ENCODE assay signal across 12 cellular contexts in genomic region chr3:112127522-112128494, GRCh38. TPM values are rescaled to one million over a fixed set of nuclear protein-coding genes. Genes with fewer than 3 reads are reported as not detected.
DNase-seq lines count a peak whose midpoint lies in the region; ATAC-seq lines count a peak whose summit lies in the region.
"Had no signal": no experiment of that assay in that cellular context is flagged by ENCODE, and none has a peak within 500 bp of the region (broad histone marks: within the 10 kb centered on the region; RNA-seq: fewer than 3 reads in every experiment).

No MANE protein-coding gene starts in this region.

- no peaks in the 10 kb centered on the region for H3K27me3 Mint-ChIP-seq in activated naive CD4-positive, alpha-beta T cell treated with anti-CD3 and anti-CD28 coated beads, Interleukin-2, amount 50 U/mL, for 24 hours
- H3K27me3 Mint-ChIP-seq in stimulated activated naive B cell treated with anti-CD40 and anti-IgM and Interleukin-4, amounts not matched to agents 10 μg/mL and 1 μg/mL and 100 μg/mL, for 72 hours, result no peaks in the 10 kb centered on the region

- H3K4me3 ChIP-seq in Karpas-422 (ENCODE audit: low read length), result peak overlapping the region; percentile 49
- peak overlapping the region; percentile 62 for H3K4me3 ChIP-seq in adipocyte (ENCODE audit: low read length)
- H3K4me3 ChIP-seq: psoas muscle had no signal

- peak overlapping the region; percentile 70 for H3K9ac ChIP-seq in Karpas-422 (ENCODE audit: low read length)
- H3K9ac ChIP-seq in adipocyte (ENCODE audit: low read length), result no peak overlapping the region

- H3K4me1 ChIP-seq in Karpas-422 (ENCODE audit: low read length) (peaks cover 95% of the 10 kb centered on the region), adipocyte (ENCODE audit: control insufficient read depth, insufficient read depth, low read length) (peaks cover 7% of the 10 kb centered on the region)
- H3K4me1 ChIP-seq: psoas muscle had no signal

- H3K27me3 ChIP-seq in Karpas-422 (ENCODE audit: low read length) (no peaks in the 10 kb centered on the region), adipocyte (replicated peaks; ENCODE audit: control insufficient read depth, insufficient read depth, low read length) (no peaks in the 10 kb centered on the region)

- peaks cover 80% of the 10 kb centered on the region for H3K4me1 Mint-ChIP-seq in activated naive CD4-positive, alpha-beta T cell treated with anti-CD3 and anti-CD28 coated beads, Interleukin-2, amount 50 U/mL, for 24 hours
- H3K4me1 Mint-ChIP-seq in stimulated activated naive B cell treated with anti-CD40 and anti-IgM and Interleukin-4, amounts not matched to agents 10 μg/mL and 1 μg/mL and 100 μg/mL, for 72 hours, result peaks cover 67 to 92% of the 10 kb centered on the region in 2 donors

- H3K27ac Mint-ChIP-seq in activated naive CD4-positive, alpha-beta T cell treated with anti-CD3 and anti-CD28 coated beads, Interleukin-2, amount 50 U/mL, for 24 hours, result peak overlapping the region; percentile 89
- H3K27ac Mint-ChIP-seq in stimulated activated naive B cell treated with anti-CD40 and anti-IgM and Interleukin-4, amounts not matched to agents 10 μg/mL and 1 μg/mL and 100 μg/mL, for 72 hours, result peak overlapping the region; percentile 69

- no peak for DNase-seq in activated naive CD4-positive, alpha-beta T cell treated with anti-CD3 and anti-CD28 coated beads, Interleukin-2, amount 50 U/mL, for 16 hours
- DNase-seq in Karpas-422, result peak; percentile 72
- DNase-seq in adipocyte (ENCODE audit: low read depth), result no peak
- DNase-seq in stimulated activated naive B cell treated with anti-CD40 and anti-IgM and Interleukin-4, amounts not matched to agents 10 μg/mL and 1 μg/mL and 100 μg/mL, for 72 hours, result no peak
- DNase-seq in stimulated activated CD4-positive, alpha-beta T cell treated with anti-CD3 and anti-CD28 coated beads, Interleukin-1b, Interleukin-23, amount 100 ng/mL, for 48 hours, result no peak
- no peak for DNase-seq in AG08395 (ENCODE audit: low spot score)
- DNase-seq: foreskin melanocyte, left cardiac atrium, psoas muscle, SW 1271 had no signal

- ATAC-seq in stimulated activated naive B cell treated with anti-CD40 and anti-IgM and Interleukin-4, amounts not matched to agents 10 μg/mL and 1 μg/mL and 100 μg/mL, for 72 hours (replicated peaks), result peak; percentile 19 to 22
- no peak for ATAC-seq in GM18502 (IDR thresholded peaks at IDR 0.05; ENCODE audit: poor library complexity, unreplicated experiment)
- ATAC-seq: psoas muscle had no signal

- H4K20me1 ChIP-seq in Karpas-422 (ENCODE audit: insufficient read depth, low read depth, low read length), result no peaks in the 10 kb centered on the region

- H3K9me2 ChIP-seq in Karpas-422 (replicated peaks; ENCODE audit: insufficient read depth, low read length), result no peaks in the 10 kb centered on the region

- H3K4me2 ChIP-seq in Karpas-422 (ENCODE audit: low read depth, low read length, poor library complexity, severe bottlenecking), result peak overlapping the region; percentile 91

- H3K36me3 Mint-ChIP-seq in activated naive CD4-positive, alpha-beta T cell treated with anti-CD3 and anti-CD28 coated beads, Interleukin-2, amount 50 U/mL, for 24 hours, result peaks cover 14% of the 10 kb centered on the region
- H3K36me3 Mint-ChIP-seq in stimulated activated naive B cell treated with anti-CD40 and anti-IgM and Interleukin-4, amounts not matched to agents 10 μg/mL and 1 μg/mL and 100 μg/mL, for 72 hours, result peaks cover 10 to 34% of the 10 kb centered on the region in 2 donors

- peak overlapping the region; percentile 76 for H3K4me3 Mint-ChIP-seq in activated naive CD4-positive, alpha-beta T cell treated with anti-CD3 and anti-CD28 coated beads, Interleukin-2, amount 50 U/mL, for 24 hours
- H3K4me3 Mint-ChIP-seq in stimulated activated naive B cell treated with anti-CD40 and anti-IgM and Interleukin-4, amounts not matched to agents 10 μg/mL and 1 μg/mL and 100 μg/mL, for 72 hours, result peak overlapping the region; percentile 10 to 50

- no peaks in the 10 kb centered on the region for H3K9me3 Mint-ChIP-seq in activated naive CD4-positive, alpha-beta T cell treated with anti-CD3 and anti-CD28 coated beads, Interleukin-2, amount 50 U/mL, for 24 hours
- H3K9me3 Mint-ChIP-seq in stimulated activated naive B cell treated with anti-CD40 and anti-IgM and Interleukin-4, amounts not matched to agents 10 μg/mL and 1 μg/mL and 100 μg/mL, for 72 hours, result no peaks in the 10 kb centered on the region

- H3K9me3 ChIP-seq in Karpas-422 (ENCODE audit: low read length), result no peaks in the 10 kb centered on the region
- no peaks in the 10 kb centered on the region for H3K9me3 ChIP-seq in adipocyte (ENCODE audit: control insufficient read depth, low read length)
- H3K9me3 ChIP-seq: psoas muscle had no signal

- H3K36me3 ChIP-seq in Karpas-422 (ENCODE audit: insufficient read depth, low read length) (peaks cover 30% of the 10 kb centered on the region), adipocyte (ENCODE audit: control insufficient read depth, insufficient read depth, low read length, severe bottlenecking) (no peaks in the 10 kb centered on the region)

- H3K27ac ChIP-seq in Karpas-422 (ENCODE audit: low read length), result peak overlapping the region; percentile 99
- H3K27ac ChIP-seq: psoas muscle had no signal

- H3K79me2 ChIP-seq in Karpas-422 (ENCODE audit: low read length), result peaks cover 33% of the 10 kb centered on the region

- H2AFZ ChIP-seq in Karpas-422 (ENCODE audit: low read length), result no peak overlapping the region

RNA-seq across cellular contexts. Expression of gene GCSAM, which starts 5.2 kb away (rescaled TPM):
- total RNA-seq in Karpas-422 (2014; rRNA removed; shearing (Covaris generic); ENCODE audit: low replicate concordance), result 39.2 and 130 TPM in 2 replicates
- total RNA-seq: psoas muscle had no signal

RNA-seq across cellular contexts. Expression of gene C3orf52, which starts 41.6 kb away (rescaled TPM):
- total RNA-seq in Karpas-422 (2014; rRNA removed; shearing (Covaris generic); ENCODE audit: low replicate concordance), result 0.07 and 0.52 TPM in 2 replicates
